1 cellular context compared by ENCODE assay signal in the genomic region with DNA sequence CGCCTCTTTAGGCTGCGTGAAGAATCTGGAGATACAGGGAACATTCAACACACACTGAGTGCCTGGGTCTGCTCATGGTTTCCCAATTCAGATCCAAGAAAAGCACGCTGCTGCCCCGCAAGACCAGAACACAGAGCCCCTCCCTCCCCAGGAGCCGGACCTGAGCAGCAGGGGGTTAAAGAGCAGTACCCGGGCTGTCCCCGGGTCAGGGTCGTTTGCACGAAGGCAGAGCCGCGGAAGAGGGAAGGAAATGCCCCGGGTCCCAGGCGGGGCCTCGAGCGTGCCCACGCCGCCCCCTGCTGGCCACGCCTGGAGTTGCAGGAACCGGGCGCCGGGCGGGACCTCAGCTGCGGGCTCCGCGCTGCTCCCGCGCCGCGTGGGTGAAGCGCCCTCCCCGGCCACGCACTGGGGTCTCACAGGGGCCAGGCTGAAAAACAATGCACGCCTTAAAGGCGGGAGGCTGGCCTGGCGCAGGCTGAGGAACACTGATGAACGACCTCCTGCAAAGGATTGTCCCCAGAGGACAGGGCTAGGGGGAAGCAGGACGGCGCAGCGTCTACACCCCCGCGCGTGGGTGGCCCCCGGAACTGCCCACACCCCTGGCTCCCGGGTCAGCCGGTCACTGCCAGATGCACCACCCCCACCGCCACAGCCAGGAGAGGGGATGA.
TF ChIP-seq lines count a peak whose summit lies in the region.

No MANE protein-coding gene starts in this region.

TF ChIP-seq in A549, 52 proteins besides CTCF, POLR2A, EP300 and RAD21 (continued from another document):
- TF ChIP-seq, protein P1, sequence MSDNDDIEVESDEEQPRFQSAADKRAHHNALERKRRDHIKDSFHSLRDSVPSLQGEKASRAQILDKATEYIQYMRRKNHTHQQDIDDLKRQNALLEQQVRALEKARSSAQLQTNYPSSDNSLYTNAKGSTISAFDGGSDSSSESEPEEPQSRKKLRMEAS (IDR thresholded peaks at IDR 0.05) = peak; percentile 65
- TF ChIP-seq KDM5A (IDR thresholded peaks at IDR 0.05) = no peak
- TF ChIP-seq POLR2AphosphoS2 (conservative IDR thresholded peaks at IDR 0.05; ENCODE audit: low read length) = no peak
- TF ChIP-seq FOXS1 (CRISPR knock-in tag; IDR thresholded peaks at IDR 0.05) = no peak
- TF ChIP-seq, protein P2, sequence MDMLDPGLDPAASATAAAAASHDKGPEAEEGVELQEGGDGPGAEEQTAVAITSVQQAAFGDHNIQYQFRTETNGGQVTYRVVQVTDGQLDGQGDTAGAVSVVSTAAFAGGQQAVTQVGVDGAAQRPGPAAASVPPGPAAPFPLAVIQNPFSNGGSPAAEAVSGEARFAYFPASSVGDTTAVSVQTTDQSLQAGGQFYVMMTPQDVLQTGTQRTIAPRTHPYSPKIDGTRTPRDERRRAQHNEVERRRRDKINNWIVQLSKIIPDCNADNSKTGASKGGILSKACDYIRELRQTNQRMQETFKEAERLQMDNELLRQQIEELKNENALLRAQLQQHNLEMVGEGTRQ (IDR thresholded peaks at IDR 0.05) = no peak
- no peak for TF ChIP-seq CHD2 (IDR thresholded peaks at IDR 0.05; ENCODE audit: low read length, partially characterized antibody)
- no peak for TF ChIP-seq NPAS2 (CRISPR knock-in tag; IDR thresholded peaks at IDR 0.05; ENCODE audit: borderline replicate concordance)
- no peak for TF ChIP-seq EHMT2 (IDR thresholded peaks at IDR 0.05; ENCODE audit: low read depth)
- no peak for TF ChIP-seq CEBPB (IDR thresholded peaks at IDR 0.05)
- TF ChIP-seq RCOR1 (IDR thresholded peaks at IDR 0.05; ENCODE audit: low read depth, low read length) = no peak
- no peak for TF ChIP-seq MAFK (IDR thresholded peaks at IDR 0.05; ENCODE audit: partially characterized antibody)
- TF ChIP-seq CHD4 (IDR thresholded peaks at IDR 0.05; ENCODE audit: borderline replicate concordance) = no peak
